ENCODE assay signal across 21 cellular contexts in the genomic region with DNA sequence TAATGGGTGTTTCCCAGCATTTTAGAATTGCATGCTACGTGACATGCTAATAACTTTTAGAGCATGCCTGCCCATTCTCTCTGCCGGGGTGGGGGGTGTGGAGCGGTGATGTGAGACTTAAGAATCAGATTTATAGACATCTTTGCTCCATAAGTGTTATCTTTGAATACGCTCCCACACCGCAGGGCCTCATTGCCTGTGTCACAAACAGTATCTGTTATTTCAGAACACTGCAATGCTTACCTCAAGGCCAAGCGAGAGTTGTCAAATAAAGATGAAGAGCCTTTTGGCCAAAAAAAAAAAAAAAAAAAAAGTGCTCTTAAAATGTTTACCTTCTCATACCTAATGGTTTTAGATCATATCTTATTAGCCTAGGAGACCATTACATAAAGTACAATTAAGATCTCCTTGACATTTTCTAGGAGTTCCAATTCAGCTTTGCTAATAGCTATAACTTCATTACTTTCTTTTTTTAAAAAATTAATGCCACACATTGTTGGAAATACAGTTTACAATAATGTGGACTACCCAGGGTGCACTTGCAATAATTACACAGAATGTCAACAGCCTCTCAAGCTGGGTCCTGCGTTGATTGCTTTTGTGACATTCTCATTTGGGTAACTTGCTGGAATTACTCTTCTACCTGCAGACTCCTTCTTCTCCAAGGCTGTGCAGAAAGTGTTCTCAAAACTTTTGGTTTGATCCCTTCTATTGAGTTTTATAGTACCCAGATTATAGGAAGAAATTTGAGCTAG.
A peak's percentile ranks its signal among the peaks of the same experiment; 100 is the strongest.
DNase-seq lines count a peak whose midpoint lies in the region; ATAC-seq and TF ChIP-seq lines count a peak whose summit lies in the region.
"Had no signal": no experiment of that assay in that cellular context is flagged by ENCODE, and none has a peak within 500 bp of the region (broad histone marks: within the 10 kb centered on the region; RNA-seq: fewer than 3 reads in every experiment).

No MANE protein-coding gene starts in this region.

- no peak overlapping the region for H3K14ac ChIP-seq in trophoblast cell (ENCODE audit: low read length)

- H3K4ac ChIP-seq in trophoblast cell (ENCODE audit: low read depth, low read length), result no peak overlapping the region

- H3K27me3 ChIP-seq in left lung (no peaks in the 10 kb centered on the region), trophoblast cell (ENCODE audit: insufficient read depth, low read length) (no peaks in the 10 kb centered on the region)
- H3K27me3 ChIP-seq in CD8-positive, alpha-beta memory T cell (ENCODE audit: insufficient read depth, low read length, poor library complexity, severe bottlenecking), result no peaks in the 10 kb centered on the region
- H3K27me3 ChIP-seq: heart left ventricle had no signal

- no peak overlapping the region for H3K23ac ChIP-seq in trophoblast cell (ENCODE audit: low read length)

- no peaks in the 10 kb centered on the region for H3K79me2 ChIP-seq in trophoblast cell (ENCODE audit: control insufficient read depth, insufficient read depth, low read length, poor library complexity)

- no peak overlapping the region for H3K9ac ChIP-seq in trophoblast cell (ENCODE audit: low read length)

- WGBS in trophoblast cell (ENCODE audit: extremely low coverage, insufficient coverage, insufficient read length), result no CpG with 5 or more reads among the region's 7 CpGs

- no peak overlapping the region for H3K4me3 Mint-ChIP-seq in CD8-positive, alpha-beta memory T cell
- H3K4me3 Mint-ChIP-seq: activated T-helper 1 cell treated with anti-CD3 and anti-CD28 coated beads, Interleukin-12 subunit alpha, Interleukin-12 subunit beta, Interleukin-2, Interleukin-4 antibody, amounts not matched to agents 30 ng/mL and 10 ng/mL and 1 ng/mL, durations not matched to agents 14 hours and 24 hours and 36 hours; CD4-positive, CD25-positive, alpha-beta regulatory T cell; stimulated activated naive CD8-positive, alpha-beta T cell treated with anti-CD3 and anti-CD28 coated beads, Interleukin-15, amount 100 ng/mL, for 72 hours had no signal

- H4K12ac ChIP-seq in trophoblast cell (ENCODE audit: low read depth, low read length), result no peak overlapping the region

- H2BK12ac ChIP-seq in trophoblast cell (ENCODE audit: low read length), result no peak overlapping the region

- H3K4me3 ChIP-seq in left lung (no peak overlapping the region), trophoblast cell (ENCODE audit: low read depth, low read length) (no peak overlapping the region)
- H3K4me3 ChIP-seq in CD8-positive, alpha-beta memory T cell (ENCODE audit: low read length), result no peak overlapping the region
- H3K4me3 ChIP-seq: heart left ventricle, mucosa of descending colon had no signal

- no peak overlapping the region for H3K27ac Mint-ChIP-seq in CD8-positive, alpha-beta memory T cell
- H3K27ac Mint-ChIP-seq: activated T-helper 1 cell treated with anti-CD3 and anti-CD28 coated beads, Interleukin-12 subunit alpha, Interleukin-12 subunit beta, Interleukin-2, Interleukin-4 antibody, amounts not matched to agents 30 ng/mL and 10 ng/mL and 1 ng/mL, durations not matched to agents 14 hours and 24 hours and 36 hours; CD4-positive, CD25-positive, alpha-beta regulatory T cell; stimulated activated naive CD8-positive, alpha-beta T cell treated with anti-CD3 and anti-CD28 coated beads, Interleukin-15, amount 100 ng/mL, for 72 hours had no signal

- H3K4me1 ChIP-seq in left lung (no peaks in the 10 kb centered on the region), trophoblast cell (ENCODE audit: control insufficient read depth in 1 of 2, insufficient read depth in 2 of 2, low read length in 2 of 2) (no peaks in the 10 kb centered on the region)
- H3K4me1 ChIP-seq in CD8-positive, alpha-beta memory T cell (ENCODE audit: insufficient read depth, low read length), result no peaks in the 10 kb centered on the region
- H3K4me1 ChIP-seq: heart left ventricle had no signal

- H2BK120ac ChIP-seq in trophoblast cell (ENCODE audit: insufficient read depth, low read length, poor library complexity), result no peak overlapping the region

- peaks cover 0 to 6% (median 0%) of the 10 kb centered on the region in 3 donors for H3K36me3 Mint-ChIP-seq in CD8-positive, alpha-beta memory T cell
- H3K36me3 Mint-ChIP-seq: CD4-positive, CD25-positive, alpha-beta regulatory T cell had no signal

- intact Hi-C loops in left lung (cut with DNase I), result no loop called here

- H4K91ac ChIP-seq in trophoblast cell (ENCODE audit: low read depth, low read length), result no peak overlapping the region

- H3K27ac ChIP-seq in left lung (peak overlapping the region; percentile 20 to 65), trophoblast cell (ENCODE audit: low read depth, low read length) (no peak overlapping the region)
- no peak overlapping the region for H3K27ac ChIP-seq in CD8-positive, alpha-beta memory T cell (ENCODE audit: low read depth, low read length)
- H3K27ac ChIP-seq: heart left ventricle had no signal

- H3K79me1 ChIP-seq in trophoblast cell (ENCODE audit: low read length), result no peaks in the 10 kb centered on the region

- POLR2A ChIA-PET in CD8-positive, alpha-beta memory T cell (lab: Charles Lee), result no interaction called here

- peaks cover 0 to 3% (median 3%) of the 10 kb centered on the region in 3 donors for H3K4me1 Mint-ChIP-seq in CD8-positive, alpha-beta memory T cell
- H3K4me1 Mint-ChIP-seq: stimulated activated naive CD8-positive, alpha-beta T cell treated with anti-CD3 and anti-CD28 coated beads, Interleukin-15, amount 100 ng/mL, for 72 hours had no signal

- H3K9me3 Mint-ChIP-seq in CD8-positive, alpha-beta memory T cell, result peaks cover 0 to 13% (median 1%) of the 10 kb centered on the region in 5 donors

- DNase-seq in DMS153 (lab: John Stamatoyannopoulos, UW), result peak; percentile 97
- DNase-seq in NCI-H1417 treated with DMSO at 0.1 percent for 48 hours (lab: John Stamatoyannopoulos, UW), result peak; percentile 87
- DNase-seq in NCI-H69 (lab: John Stamatoyannopoulos, UW), result peak; percentile 87
- peak in 1 of 2 donors; percentile 37 for DNase-seq in left lung
- no peak for DNase-seq in CD8-positive, alpha-beta memory T cell
- DNase-seq in trophoblast cell, result no peak
- no peak for DNase-seq in dermis blood vessel endothelial cell
- DNase-seq: activated CD4-positive, CD25-positive, alpha-beta regulatory T cell; activated CD8-positive, alpha-beta memory T cell treated with anti-CD3 and anti-CD28 coated beads for 24 hours; CD4-positive, CD25-positive, alpha-beta regulatory T cell; heart left ventricle; islet precursor cell; Kasumi-1; mucosa of descending colon; NCI-H1694 treated with DMSO at 0.1 percent for 48 hours; occipital lobe; right cardiac atrium; stimulated activated naive CD8-positive, alpha-beta T cell treated with anti-CD3 and anti-CD28 coated beads, Interleukin-15, amount 100 ng/mL, for 72 hours; T-helper 2 cell had no signal

- CTCF ChIA-PET in CD8-positive, alpha-beta memory T cell (lab: Charles Lee), result no interaction called here

- H2BK5ac ChIP-seq in trophoblast cell (ENCODE audit: low read depth, low read length, poor library complexity), result no peak overlapping the region

- H2AK5ac ChIP-seq in trophoblast cell (ENCODE audit: low read length), result no peak overlapping the region

- ATAC-seq in left lung (peak; percentile 86), HG03175 (IDR thresholded peaks at IDR 0.05; ENCODE audit: unreplicated experiment) (no peak)
- ATAC-seq: heart left ventricle; mucosa of descending colon; right cardiac atrium; stimulated activated naive CD8-positive, alpha-beta T cell treated with anti-CD3 and anti-CD28 coated beads, Interleukin-15, amount 100 ng/mL, for 72 hours had no signal

- no peaks in the 10 kb centered on the region for H3K27me3 Mint-ChIP-seq in CD8-positive, alpha-beta memory T cell
- H3K27me3 Mint-ChIP-seq: CD4-positive, CD25-positive, alpha-beta regulatory T cell; stimulated activated naive CD8-positive, alpha-beta T cell treated with anti-CD3 and anti-CD28 coated beads, Interleukin-15, amount 100 ng/mL, for 72 hours had no signal

- TF ChIP-seq CTCF in left lung (IDR thresholded peaks at IDR 0.05), result no peak

- peaks cover 0 to 5% of the 10 kb centered on the region in 2 donors for H3K9me3 ChIP-seq in left lung
- H3K9me3 ChIP-seq in CD8-positive, alpha-beta memory T cell (ENCODE audit: low read length), result no peaks in the 10 kb centered on the region
- H3K9me3 ChIP-seq in trophoblast cell (ENCODE audit: insufficient read depth, low read depth, low read length), result no peaks in the 10 kb centered on the region
- H3K9me3 ChIP-seq: mucosa of descending colon had no signal

- H3K36me3 ChIP-seq in left lung, result no peaks in the 10 kb centered on the region
- H3K36me3 ChIP-seq in CD8-positive, alpha-beta memory T cell (ENCODE audit: insufficient read depth, low read length), result no peaks in the 10 kb centered on the region
- H3K36me3 ChIP-seq in trophoblast cell (ENCODE audit: control insufficient read depth in 1 of 2, insufficient read depth in 2 of 2, low read length in 2 of 2), result no peaks in the 10 kb centered on the region
- H3K36me3 ChIP-seq: heart left ventricle had no signal

- H3K4me2 ChIP-seq in trophoblast cell (ENCODE audit: low read length), result no peak overlapping the region

- H4K8ac ChIP-seq in trophoblast cell (ENCODE audit: low read depth, low read length), result no peak overlapping the region

- H2AFZ ChIP-seq in trophoblast cell (ENCODE audit: insufficient read depth, low read length, poor library complexity), result no peak overlapping the region

- H3K18ac ChIP-seq in trophoblast cell (ENCODE audit: low read length), result no peak overlapping the region

Comparison
In these comparisons a context has a peak if more than half of its experiments do, and no peak if none do; other contexts are left out.
1. DNase-seq: peak in DMS153 (single experiment), NCI-H1417 treated with DMSO at 0.1 percent for 48 hours (single experiment) and NCI-H69 (single experiment); none in CD8-positive, alpha-beta memory T cell (0 of 5), trophoblast cell (0 of 2) and dermis blood vessel endothelial cell (single experiment).
2. H3K27ac ChIP-seq: peak in left lung (2 of 2); none in CD8-positive, alpha-beta memory T cell (single experiment) and trophoblast cell (single experiment).